In genomic region chr11:92376146-92376599, GRCh38 we compare ENCODE assay signal across 16 cellular contexts.
DNase-seq lines count a peak whose midpoint lies in the region; ATAC-seq and TF ChIP-seq lines count a peak whose summit lies in the region.
"Had no signal": no experiment of that assay in that cellular context is flagged by ENCODE, and none has a peak within 500 bp of the region (broad histone marks: within the 10 kb centered on the region; RNA-seq: fewer than 3 reads in every experiment).

No MANE protein-coding gene starts in this region.

- H3K27ac ChIP-seq in Karpas-422 (ENCODE audit: low read length) = no peak overlapping the region
- no peak overlapping the region for H3K27ac ChIP-seq in psoas muscle
- H3K27ac ChIP-seq: HL-60, uterus had no signal

- H3K4me3 ChIP-seq in choroid plexus epithelial cell (ENCODE audit: low read depth, low read length) (no peak overlapping the region), Karpas-422 (ENCODE audit: low read length) (no peak overlapping the region), BE2C (ENCODE audit: low read depth, low read length) (no peak overlapping the region), psoas muscle (no peak overlapping the region)
- H3K4me3 ChIP-seq: uterus had no signal

- ATAC-seq in HG02970 (IDR thresholded peaks at IDR 0.05; ENCODE audit: low FRiP score, unreplicated experiment) (no peak), psoas muscle (no peak)
- ATAC-seq: activated CD4-positive, CD25-positive, alpha-beta regulatory T cell treated with anti-CD3 and anti-CD28 coated beads, Interleukin-2, amount 50 U/mL, for 24 hours; PC-3 had no signal

- TF ChIP-seq CTCF in choroid plexus epithelial cell (conservative IDR thresholded peaks at IDR 0.05; ENCODE audit: low read depth, low read length) = no peak
- TF ChIP-seq CTCF in BE2C (IDR thresholded peaks at IDR 0.05; ENCODE audit: low read depth, low read length) = no peak
- no peak for TF ChIP-seq CTCF in psoas muscle (IDR thresholded peaks at IDR 0.05)

- no peaks in the 10 kb centered on the region for H3K4me1 ChIP-seq in Karpas-422 (ENCODE audit: low read length)
- H3K4me1 ChIP-seq in BE2C = no peaks in the 10 kb centered on the region
- no peaks in the 10 kb centered on the region for H3K4me1 ChIP-seq in psoas muscle
- H3K4me1 ChIP-seq: uterus had no signal

- H3K9me2 ChIP-seq in Karpas-422 (replicated peaks; ENCODE audit: insufficient read depth, low read length) = 0 out of 2 replicates have a peak, but pooled peaks cover 5% of the 10 kb centered on the region

- no peaks in the 10 kb centered on the region for H3K36me3 ChIP-seq in Karpas-422 (ENCODE audit: insufficient read depth, low read length)
- H3K36me3 ChIP-seq in BE2C = no peaks in the 10 kb centered on the region
- no peaks in the 10 kb centered on the region for H3K36me3 ChIP-seq in psoas muscle (ENCODE audit: insufficient read depth in 1 of 2, low read depth in 1 of 2)
- H3K36me3 ChIP-seq: uterus had no signal

- DNase-seq in Caki2 (ENCODE audit: low read depth) (peak; percentile 36), NCI-H2227 (lab: John Stamatoyannopoulos, UW; ENCODE audit: unreplicated experiment) (peak; percentile 28), choroid plexus epithelial cell (ENCODE audit: low read depth) (peak; percentile 84), myocyte (ENCODE audit: low read depth) (peak; percentile 81), Karpas-422 (no peak), BE2C (no peak), psoas muscle (no peak)
- DNase-seq: activated naive CD8-positive, alpha-beta T cell treated with anti-CD3 and anti-CD28 coated beads for 36 hours; activated T-cell treated with anti-CD3 and anti-CD28 coated beads for 4 hours; dermis blood vessel endothelial cell; PC-3; stimulated activated CD4-positive, alpha-beta T cell treated with anti-CD3 and anti-CD28 coated beads, Interleukin-4, amount 100 ng/mL, for 1 hour; uterus had no signal

- no peaks in the 10 kb centered on the region for H4K20me1 ChIP-seq in Karpas-422 (ENCODE audit: insufficient read depth, low read depth, low read length)

- no peaks in the 10 kb centered on the region for H3K79me2 ChIP-seq in Karpas-422 (ENCODE audit: low read length)

- in situ Hi-C loops in Caki2 (cut with HindIII; ENCODE audit: low pct_unique_long_range_greater_than_20kb, low sequenced_read_pairs) = no loop called here

- 25 to 28% (median 26%) methylated on average over 3 of the region's 3 CpGs for WGBS in psoas muscle, 3 donors

- H3K27me3 ChIP-seq in Karpas-422 (ENCODE audit: low read length) (no peaks in the 10 kb centered on the region; the same call in 1 of the 2 replicates), BE2C (no peaks in the 10 kb centered on the region), psoas muscle (ENCODE audit: insufficient read depth in 3 of 3, low read length in 2 of 3) (no peaks in the 10 kb centered on the region)
- H3K27me3 ChIP-seq: uterus had no signal

- no peak overlapping the region for H3K9ac ChIP-seq in Karpas-422 (ENCODE audit: low read length)

- intact Hi-C loops in psoas muscle (cut with DNase I) = no loop called here

- no peak overlapping the region for H3K4me2 ChIP-seq in Karpas-422 (ENCODE audit: low read depth, low read length, poor library complexity, severe bottlenecking)

- H3K9me3 ChIP-seq in Karpas-422 (ENCODE audit: low read length) (peaks cover 5% of the 10 kb centered on the region; the same call in 1 of the 2 replicates), BE2C (no peaks in the 10 kb centered on the region), psoas muscle (no peaks in the 10 kb centered on the region)
- H3K9me3 ChIP-seq: uterus had no signal

- H2AFZ ChIP-seq in Karpas-422 (ENCODE audit: low read length) = no peak overlapping the region

Comparison
In these comparisons a context has a peak if more than half of its experiments do, and no peak if none do; other contexts are left out.
1. DNase-seq: peak in Caki2 (single experiment), NCI-H2227 (single experiment), choroid plexus epithelial cell (single experiment) and myocyte (single experiment); none in Karpas-422 (single experiment), BE2C (single experiment) and psoas muscle (0 of 2).